ENCODE assay signal across 1 cellular context in the genomic region with DNA sequence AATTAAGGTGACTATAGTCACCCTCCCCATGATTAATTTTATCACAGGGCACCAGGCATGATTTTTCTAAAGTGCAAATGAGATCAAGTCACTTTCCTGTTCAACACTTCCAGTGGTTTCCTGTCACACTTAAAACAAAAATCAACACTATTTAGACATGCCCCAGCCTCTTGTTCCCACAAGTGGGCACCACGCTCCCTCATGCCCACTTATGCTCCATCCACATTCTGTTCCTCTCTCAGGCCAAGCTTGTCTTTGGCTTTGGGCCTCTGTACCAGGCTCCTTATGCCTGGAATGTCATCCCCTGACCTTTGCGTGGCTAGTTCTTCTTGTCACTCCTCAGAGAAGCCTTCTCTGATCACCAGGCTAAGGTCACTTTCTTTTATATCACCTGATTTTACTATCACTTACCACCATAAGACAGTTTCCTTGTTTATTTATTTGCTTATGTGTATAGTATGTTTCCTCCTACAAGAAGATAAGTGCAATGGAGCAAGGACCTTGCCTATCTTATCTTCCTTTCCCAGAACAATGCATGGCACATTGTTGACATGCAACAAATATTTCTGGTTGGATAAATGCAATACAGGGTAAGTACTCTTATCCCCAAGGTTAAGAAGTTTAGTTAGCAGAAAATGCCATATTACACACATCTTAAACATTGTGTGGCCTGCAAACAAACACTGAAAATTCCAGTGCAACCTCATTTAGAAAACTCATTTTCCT.
TF ChIP-seq lines count a peak whose summit lies in the region.

No MANE protein-coding gene starts in this region.

TF ChIP-seq in endothelial cell of umbilical vein, 7 proteins besides CTCF, POLR2A, EP300 and RAD21:
- TF ChIP-seq GATA2 (IDR thresholded peaks at IDR 0.05; ENCODE audit: insufficient read depth, insufficient read length, low read depth, low read length) (no peak), JUN (IDR thresholded peaks at IDR 0.05; ENCODE audit: borderline replicate concordance, insufficient read depth, insufficient read length, low read depth) (no peak)
- TF ChIP-seq, protein P1, sequence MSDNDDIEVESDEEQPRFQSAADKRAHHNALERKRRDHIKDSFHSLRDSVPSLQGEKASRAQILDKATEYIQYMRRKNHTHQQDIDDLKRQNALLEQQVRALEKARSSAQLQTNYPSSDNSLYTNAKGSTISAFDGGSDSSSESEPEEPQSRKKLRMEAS (IDR thresholded peaks at IDR 0.05; ENCODE audit: insufficient read depth, insufficient read length), result no peak
